10 cellular contexts compared by ENCODE assay signal in genomic region chr3:31917303-31917903, GRCh38.
DNase-seq lines count a peak whose midpoint lies in the region; ATAC-seq and TF ChIP-seq lines count a peak whose summit lies in the region.
"Had no signal": no experiment of that assay in that cellular context is flagged by ENCODE, and none has a peak within 500 bp of the region (broad histone marks: within the 10 kb centered on the region; RNA-seq: fewer than 3 reads in every experiment).

No MANE protein-coding gene starts in this region.

- H3K4me2 ChIP-seq in mesenchymal stem cell (ENCODE audit: low read length, poor library complexity, severe bottlenecking), result no peak overlapping the region

- H3K27me3 ChIP-seq in mesenchymal stem cell (ENCODE audit: control insufficient read depth in 1 of 2, insufficient read depth in 1 of 2, low read length in 2 of 2), result no peaks in the 10 kb centered on the region
- H3K27me3 ChIP-seq in esophagus muscularis mucosa, result no peaks in the 10 kb centered on the region
- H3K27me3 ChIP-seq: pancreas had no signal

- H3K4me3 ChIP-seq in mesenchymal stem cell (ENCODE audit: insufficient read depth in 1 of 2, low read depth in 1 of 2, low read length in 2 of 2) (peak overlapping the region in 1 of 2 experiments; percentile 55), esophagus muscularis mucosa (no peak overlapping the region)
- H3K4me3 ChIP-seq: pancreas had no signal

- WGBS in mesenchymal stem cell, result 0% methylated on average over 1 of the region's 3 CpGs
- WGBS in esophagus muscularis mucosa, result 62% methylated on average over 3 of the region's 3 CpGs

- no peak overlapping the region for H2BK120ac ChIP-seq in mesenchymal stem cell (ENCODE audit: low read depth, low read length)

- no peak overlapping the region for H2BK15ac ChIP-seq in mesenchymal stem cell (ENCODE audit: low read depth, poor library complexity, severe bottlenecking)

- H3K4me1 ChIP-seq in mesenchymal stem cell (ENCODE audit: control insufficient read depth, insufficient read depth, low read depth, low read length), result peaks cover 9% of the 10 kb centered on the region
- peaks cover 0 to 9% (median 0%) of the 10 kb centered on the region in 4 donors for H3K4me1 ChIP-seq in esophagus muscularis mucosa

- ATAC-seq in GM18502 (IDR thresholded peaks at IDR 0.05; ENCODE audit: poor library complexity, unreplicated experiment) (peak; percentile 80), GM21717 (IDR thresholded peaks at IDR 0.05; ENCODE audit: unreplicated experiment) (peak; percentile 82)

- no peak for TF ChIP-seq POLR2A in esophagus muscularis mucosa (IDR thresholded peaks at IDR 0.05; ENCODE audit: low read depth)

- H2AK5ac ChIP-seq in mesenchymal stem cell (ENCODE audit: low read length, severe bottlenecking), result no peak overlapping the region

- peak overlapping the region; percentile 78 for H3K9ac ChIP-seq in mesenchymal stem cell (ENCODE audit: low read length)

- peak overlapping the region in 1 of 2 experiments; percentile 44 for H3K4ac ChIP-seq in mesenchymal stem cell (ENCODE audit: low read depth in 1 of 2, low read length in 2 of 2)

- H3K14ac ChIP-seq in mesenchymal stem cell (ENCODE audit: low read length in 2 of 2), result no peak overlapping the region

- TF ChIP-seq EP300 in esophagus muscularis mucosa (IDR thresholded peaks at IDR 0.05), result no peak

- H3K36me3 ChIP-seq in KOPT-K1 (ENCODE audit: insufficient read depth, low read length), result no peaks in the 10 kb centered on the region
- H3K36me3 ChIP-seq in mesenchymal stem cell (ENCODE audit: control insufficient read depth in 1 of 2, insufficient read depth in 2 of 2, low read depth in 1 of 2, low read length in 2 of 2), result no peaks in the 10 kb centered on the region
- H3K36me3 ChIP-seq in esophagus muscularis mucosa, result no peaks in the 10 kb centered on the region
- H3K36me3 ChIP-seq: pancreas had no signal

- no peak for TF ChIP-seq CTCF in esophagus muscularis mucosa (IDR thresholded peaks at IDR 0.05)

- peak overlapping the region; percentile 60 for H3K27ac ChIP-seq in KOPT-K1 (ENCODE audit: low read depth, low read length, poor library complexity, severe bottlenecking)
- H3K27ac ChIP-seq in mesenchymal stem cell (ENCODE audit: low read length, poor library complexity, severe bottlenecking), result no peak overlapping the region
- no peak overlapping the region for H3K27ac ChIP-seq in caudate nucleus (ENCODE audit: low read depth, low read length)
- H3K27ac ChIP-seq in esophagus muscularis mucosa (replicated peaks in 1 of 4), result peak overlapping the region in 1 of 4 donors; percentile 28
- H3K27ac ChIP-seq: pancreas had no signal

- H4K8ac ChIP-seq in mesenchymal stem cell (ENCODE audit: low read length), result peak overlapping the region; percentile 82

- intact Hi-C loops in esophagus muscularis mucosa (cut with DNase I), result no loop called here

- H3K9me3 ChIP-seq in KOPT-K1 (ENCODE audit: insufficient read depth, low read length, poor library complexity, severe bottlenecking) (peaks cover 22% of the 10 kb centered on the region), mesenchymal stem cell (ENCODE audit: control insufficient read depth, low read length) (peaks cover 4% of the 10 kb centered on the region), esophagus muscularis mucosa (peaks cover 0 to 16% (median 7%) of the 10 kb centered on the region in 4 donors)
- H3K9me3 ChIP-seq: pancreas had no signal

- H2BK12ac ChIP-seq in mesenchymal stem cell (ENCODE audit: low read length in 2 of 2), result no peak overlapping the region

- H3K79me1 ChIP-seq in mesenchymal stem cell (replicated peaks; ENCODE audit: low read length, poor library complexity, severe bottlenecking), result peaks cover 21% of the 10 kb centered on the region

- no peak for DNase-seq in mesenchymal stem cell
- no peak for DNase-seq in caudate nucleus (lab: John Stamatoyannopoulos, UW)
- no peak for DNase-seq in esophagus muscularis mucosa (ENCODE audit: extremely low spot score)
- DNase-seq in NCI-H2029 treated with DMSO at 0.1 percent for 48 hours (lab: John Stamatoyannopoulos, UW), result no peak
- DNase-seq in NCI-H146 treated with DMSO at 0.1 percent for 48 hours (lab: John Stamatoyannopoulos, UW; ENCODE audit: unreplicated experiment), result no peak
- DNase-seq: activated effector memory CD4-positive, alpha-beta T cell treated with Interleukin-2 at 50 U/mL for 16 hours; pancreas had no signal

- H2AFZ ChIP-seq in mesenchymal stem cell (ENCODE audit: low read depth, low read length), result no peak overlapping the region

- no peak overlapping the region for H3K18ac ChIP-seq in mesenchymal stem cell (ENCODE audit: low read depth in 1 of 2, low read length in 2 of 2)

- H3K23ac ChIP-seq in mesenchymal stem cell (ENCODE audit: low read length in 2 of 2), result no peak overlapping the region

- H2BK5ac ChIP-seq in mesenchymal stem cell (ENCODE audit: low read depth, low read length, poor library complexity, severe bottlenecking), result no peak overlapping the region

- no peak overlapping the region for H4K91ac ChIP-seq in mesenchymal stem cell (ENCODE audit: low read length)
